ENCODE assay signal across 9 cellular contexts in the genomic region with DNA sequence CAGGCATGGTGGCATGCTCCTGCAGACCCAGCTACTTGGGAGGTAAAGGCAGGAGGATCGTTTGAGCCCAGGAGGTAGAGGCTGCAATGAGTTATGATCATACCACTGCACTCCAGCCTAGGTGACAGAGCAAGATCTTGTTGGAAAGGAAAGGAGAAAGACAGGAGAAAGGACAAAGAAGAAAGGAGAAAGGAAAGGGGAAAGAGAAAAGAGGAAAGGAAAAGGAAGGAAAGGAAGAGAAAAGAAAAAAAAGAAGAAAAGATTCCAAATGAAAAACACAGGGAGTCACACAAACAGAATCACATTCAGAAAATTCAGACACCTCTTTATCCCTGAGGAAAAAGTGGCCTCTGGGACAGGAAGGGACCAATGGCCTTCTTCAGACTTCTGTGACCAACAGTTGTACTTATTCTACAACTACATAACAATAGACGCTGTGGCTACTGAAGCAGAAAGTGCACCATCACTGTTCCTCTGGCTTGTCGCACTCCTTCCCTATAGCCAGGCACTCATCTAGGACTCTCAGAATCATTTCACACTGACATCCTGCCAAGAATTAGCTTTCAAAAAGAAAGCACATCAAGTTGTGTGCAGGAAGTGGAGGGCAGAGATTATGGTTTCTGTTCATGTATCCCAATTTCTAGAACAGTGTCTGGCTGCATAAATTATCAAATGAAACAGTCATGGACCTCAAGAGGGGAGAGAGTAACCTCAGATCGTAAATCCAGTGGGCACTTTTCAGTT. TPM values are rescaled to one million over a fixed set of nuclear protein-coding genes. Genes with fewer than 3 reads are reported as not detected.
DNase-seq lines count a peak whose midpoint lies in the region; ATAC-seq and TF ChIP-seq lines count a peak whose summit lies in the region.
"Had no signal": no experiment of that assay in that cellular context is flagged by ENCODE, and none has a peak within 500 bp of the region (broad histone marks: within the 10 kb centered on the region; RNA-seq: fewer than 3 reads in every experiment).

No MANE protein-coding gene starts in this region.

- H3K79me2 ChIP-seq in trophoblast cell (ENCODE audit: control insufficient read depth, insufficient read depth, low read length, poor library complexity) = no peaks in the 10 kb centered on the region

- intact Hi-C loops in left ventricle myocardium superior (cut with micrococcal nuclease) = no loop called here

- H2AK5ac ChIP-seq in trophoblast cell (ENCODE audit: low read length) = no peak overlapping the region

- no peak overlapping the region for H3K14ac ChIP-seq in trophoblast cell (ENCODE audit: low read length)

- TF ChIP-seq CTCF in GM12864 (IDR thresholded peaks at IDR 0.05; ENCODE audit: low read depth, low read length, missing control alignments) (no peak), GM20000 (IDR thresholded peaks at IDR 0.05; ENCODE audit: extremely low read depth, missing control alignments) (no peak)

- H3K36me3 ChIP-seq in trophoblast cell (ENCODE audit: control insufficient read depth in 1 of 2, insufficient read depth in 2 of 2, low read length in 2 of 2) = peaks cover 0 to 3% of the 10 kb centered on the region in 2 experiments

- ATAC-seq in HG03457 (IDR thresholded peaks at IDR 0.05; ENCODE audit: unreplicated experiment) = peak; percentile 75
- ATAC-seq in left ventricle myocardium superior = peak; percentile 67
- ATAC-seq in GM19455 (IDR thresholded peaks at IDR 0.05; ENCODE audit: unreplicated experiment) = no peak

- H2BK5ac ChIP-seq in trophoblast cell (ENCODE audit: low read depth, low read length, poor library complexity) = no peak overlapping the region

- H3K4me3 ChIP-seq in GM12864 (ENCODE audit: low read depth, low read length) (no peak overlapping the region), trophoblast cell (ENCODE audit: low read depth, low read length) (no peak overlapping the region)

- no peak overlapping the region for H3K4ac ChIP-seq in trophoblast cell (ENCODE audit: low read depth, low read length)

- H3K23ac ChIP-seq in trophoblast cell (ENCODE audit: low read length) = no peak overlapping the region

- H4K12ac ChIP-seq in trophoblast cell (ENCODE audit: low read depth, low read length) = no peak overlapping the region

- H3K9ac ChIP-seq in trophoblast cell (ENCODE audit: low read length) = no peak overlapping the region

- no CpG with 5 or more reads among the region's 4 CpGs for WGBS in trophoblast cell (ENCODE audit: extremely low coverage, insufficient coverage, insufficient read length)

- DNase-seq in GM12864 (ENCODE audit: low read depth) (peak; percentile 30), GM20000 (ENCODE audit: low spot score) (peak; percentile 33), left ventricle myocardium superior (no peak), hypothalamus (lab: John Stamatoyannopoulos, UW) (no peak), trophoblast cell (no peak)
- DNase-seq in effector CD8-positive, alpha-beta T cell (lab: John Stamatoyannopoulos, UW) = no peak

- H4K91ac ChIP-seq in trophoblast cell (ENCODE audit: low read depth, low read length) = no peak overlapping the region

- H4K8ac ChIP-seq in trophoblast cell (ENCODE audit: low read depth, low read length) = no peak overlapping the region

- H3K4me1 ChIP-seq in trophoblast cell (ENCODE audit: control insufficient read depth in 1 of 2, insufficient read depth in 2 of 2, low read length in 2 of 2) = no peaks in the 10 kb centered on the region

- H3K9me3 ChIP-seq in trophoblast cell (ENCODE audit: insufficient read depth, low read depth, low read length) = no peaks in the 10 kb centered on the region

- no peaks in the 10 kb centered on the region for H3K27me3 ChIP-seq in trophoblast cell (ENCODE audit: insufficient read depth, low read length)

- H3K18ac ChIP-seq in trophoblast cell (ENCODE audit: low read length) = no peak overlapping the region

- no peaks in the 10 kb centered on the region for H3K79me1 ChIP-seq in trophoblast cell (ENCODE audit: low read length)

- no peak overlapping the region for H3K4me2 ChIP-seq in trophoblast cell (ENCODE audit: low read length)

- no peak overlapping the region for H2AFZ ChIP-seq in trophoblast cell (ENCODE audit: insufficient read depth, low read length, poor library complexity)

- H3K27ac ChIP-seq in trophoblast cell (ENCODE audit: low read depth, low read length) = no peak overlapping the region
- H3K27ac ChIP-seq: epithelial cell of prostate had no signal

- no peak overlapping the region for H2BK120ac ChIP-seq in trophoblast cell (ENCODE audit: insufficient read depth, low read length, poor library complexity)

- H2BK12ac ChIP-seq in trophoblast cell (ENCODE audit: low read length) = no peak overlapping the region

RNA-seq across cellular contexts. Expression of a gene that starts 5.9 kb away (rescaled TPM):
- total RNA-seq in left ventricle myocardium superior = 16.5 TPM
- polyA plus RNA-seq in trophoblast cell (2013) = 13.4 TPM in 2 replicates

RNA-seq across cellular contexts. Expression of a gene that starts 20.1 kb away (rescaled TPM):
- total RNA-seq in left ventricle myocardium superior = 25.3 TPM
- polyA plus RNA-seq in trophoblast cell (2013) = 57.5 and 59.1 TPM in 2 replicates

Comparison
In these comparisons a context has a peak if more than half of its experiments do, and no peak if none do; other contexts are left out.
1. DNase-seq: peak in GM12864 (single experiment) and GM20000 (single experiment); none in left ventricle myocardium superior (single experiment), hypothalamus (0 of 51), effector CD8-positive, alpha-beta T cell (single experiment) and trophoblast cell (0 of 2).